11 cellular contexts compared by ENCODE assay signal in the genomic region with DNA sequence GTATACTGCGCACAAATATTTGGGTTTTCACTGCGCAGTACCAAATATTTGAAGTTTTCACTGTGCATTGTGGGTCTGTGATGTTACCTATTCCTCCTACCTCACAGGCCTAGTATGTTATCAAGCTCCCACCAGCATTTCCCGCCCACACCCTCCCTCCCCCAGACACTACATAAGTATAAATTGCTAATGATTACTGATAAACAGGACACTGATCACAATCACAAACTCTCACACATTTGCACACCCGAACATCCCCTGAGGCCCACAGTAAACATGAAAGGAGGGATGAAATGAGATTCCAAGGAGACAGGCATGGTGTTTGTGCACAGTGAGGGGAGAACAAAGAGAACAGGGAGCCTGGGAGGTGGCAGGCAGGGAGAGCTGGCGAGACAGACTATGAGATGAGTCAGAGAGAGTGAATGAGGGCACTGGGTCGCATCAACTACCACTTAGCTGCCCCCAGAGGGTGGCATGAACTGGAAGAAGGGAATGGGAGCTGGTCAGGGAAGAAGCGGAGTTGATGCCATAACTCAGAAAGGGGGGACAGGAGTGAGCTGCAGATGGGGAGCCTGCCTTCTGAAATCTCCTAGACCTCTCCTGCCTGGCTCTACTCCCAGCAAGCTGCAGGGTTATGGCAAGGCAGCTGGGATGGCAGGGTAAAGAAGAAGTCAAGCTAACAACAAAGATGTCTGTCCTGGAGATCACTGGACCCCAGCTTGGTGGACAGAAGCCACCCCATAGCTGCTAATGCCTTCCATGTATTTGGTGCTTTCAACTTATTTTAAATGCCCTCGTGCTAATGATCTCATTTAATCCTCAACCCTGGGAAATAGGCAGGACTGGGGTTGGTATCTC. TPM values are rescaled to one million over a fixed set of nuclear protein-coding genes. Genes with fewer than 3 reads are reported as not detected.
A peak's percentile ranks its signal among the peaks of the same experiment; 100 is the strongest.
DNase-seq lines count a peak whose midpoint lies in the region; ATAC-seq, FAIRE-seq and TF ChIP-seq lines count a peak whose summit lies in the region.
"Had no signal": no experiment of that assay in that cellular context is flagged by ENCODE, and none has a peak within 500 bp of the region (broad histone marks: within the 10 kb centered on the region; RNA-seq: fewer than 3 reads in every experiment).

No MANE protein-coding gene starts in this region.

- CTCF ChIA-PET in K562 (lab: Yijun Ruan, JAX; ENCODE audit: low intra/inter-chr PET ratio) = interaction anchor here (0.5 kb wide), 1 partner anchor 122 kb away, joined by 3 read pairs; no protein-coding TSS in a partner anchor
- CTCF ChIA-PET in HEK293T (lab: Yijun Ruan, JAX) = interaction anchor here (1.3 kb wide), 1 partner anchor 125 kb away, joined by 3 read pairs; no protein-coding TSS in a partner anchor

- H3K9me1 ChIP-seq in K562 (ENCODE audit: control insufficient read depth, insufficient read depth, low read length) = no peaks in the 10 kb centered on the region

- FAIRE-seq in HTR-8/SVneo (lab: Jason Lieb, UNC) (peak; percentile 83), K562 (lab: Jason Lieb, UNC) (no peak)

- H2AFZ ChIP-seq in ACC112 (ENCODE audit: low read length, unreplicated experiment) (no peak overlapping the region), K562 (ENCODE audit: low read depth, low read length) (no peak overlapping the region)

- intact Hi-C loops in K562 (cut with micrococcal nuclease) = no loop called here

- 54% methylated on average over 8 of the region's 8 CpGs for WGBS in K562 (ENCODE audit: insufficient coverage, low coverage, missing lambda C conversion rate)
- WGBS in mesodermal cell (ENCODE audit: insufficient coverage in 2 of 2), 2 experiments = 58 to 74% methylated on average over 3 to 6 of the region's 8 CpGs

- TF ChIP-seq CTCF in K562 (IDR thresholded peaks at IDR 0.05 in 2 of 3, conservative IDR thresholded peaks at IDR 0.05 in 1 of 3; ENCODE audit: insufficient read depth in 2 of 3, low read depth in 1 of 3, low read length in 3 of 3) = no peak

- no TSS peak for BruUV-seq in K562 (replicated peaks; lab: Mats Ljungman, UMichigan)

- no peak for TF ChIP-seq EP300 in K562 (IDR thresholded peaks at IDR 0.05; ENCODE audit: low read length)

- in situ Hi-C loops in K562 (cut with MboI) = no loop called here

- H3K9me3 ChIP-seq in K562 (replicated peaks; ENCODE audit: control insufficient read depth, insufficient read depth, low read depth, low read length) (no peaks in the 10 kb centered on the region), mesodermal cell (ENCODE audit: control insufficient read depth, low read length) (no peaks in the 10 kb centered on the region)

- H3K4me1 ChIP-seq in ACC112 (ENCODE audit: control insufficient read depth, insufficient read depth, low read length, unreplicated experiment) (peaks cover 36% of the 10 kb centered on the region), K562 (replicated peaks in 1 of 2; ENCODE audit: control insufficient read depth in 2 of 2, insufficient read depth in 2 of 2, low read length in 2 of 2) (peaks cover 9 to 26% of the 10 kb centered on the region in 2 experiments; a peak in 3 of 5 replicates), mesodermal cell (ENCODE audit: control insufficient read depth, insufficient read depth, low read length, poor library complexity, severe bottlenecking) (peaks cover 36% of the 10 kb centered on the region)

- H3K4me3 ChIP-seq in ACC112 (ENCODE audit: low read depth, low read length) (peak overlapping the region; percentile 33), K562 (no peak overlapping the region), mesodermal cell (ENCODE audit: extremely low read depth, insufficient read depth, low read length, poor library complexity, severe bottlenecking) (peak overlapping the region; percentile 6)

- no peaks in the 10 kb centered on the region for H3K27me3 ChIP-seq in ACC112 (ENCODE audit: insufficient read depth, low read length)
- no peaks in the 10 kb centered on the region for H3K27me3 ChIP-seq in K562 (ENCODE audit: control insufficient read depth in 2 of 2, insufficient read depth in 2 of 2, low read length in 2 of 2)

- DNase-seq in HTR-8/SVneo (ENCODE audit: insufficient read length, low spot score) (no peak), K562 (ENCODE audit: extremely low read depth in 1 of 4, low spot score in 3 of 4) (peak in 1 of 4 experiments; percentile 31), GM19238 (ENCODE audit: insufficient read length, low spot score) (no peak), HEK293T (ENCODE audit: extremely low spot score) (no peak)
- DNase-seq: activated CD8-positive, alpha-beta memory T cell treated with anti-CD3 and anti-CD28 coated beads, Interleukin-2, amount 50 U/mL, for 48 hours; central memory CD4-positive, alpha-beta T cell had no signal

- H3K27ac ChIP-seq in ACC112 (ENCODE audit: low read depth, low read length) = peak overlapping the region; percentile 16; the same call in 1 of the 2 replicates
- no peak overlapping the region for H3K27ac ChIP-seq in K562 (ENCODE audit: extremely low read depth, low read depth, low read length)
- peak overlapping the region; percentile 55 for H3K27ac ChIP-seq in mesodermal cell (ENCODE audit: low read depth, low read length, severe bottlenecking)
- H3K27ac ChIP-seq: C4-2B had no signal

- no peak for TF ChIP-seq RAD21 in K562 (CRISPR knock-in tag; conservative IDR thresholded peaks at IDR 0.05 in 1 of 2, IDR thresholded peaks at IDR 0.05 in 1 of 2)

- POLR2A ChIA-PET in K562 (lab: Yijun Ruan, JAX) (interaction anchor here (0.6 to 1.7 kb wide), 7 partner anchors 9 to 95 kb away, joined by 3 to 6 read pairs (median 3); no protein-coding TSS in a partner anchor), HEK293T (lab: Yijun Ruan, JAX) (no interaction called here)

- no peak for ATAC-seq in K562
- ATAC-seq in GM21619 (IDR thresholded peaks at IDR 0.05; ENCODE audit: unreplicated experiment) = no peak
- ATAC-seq in GM21381 (IDR thresholded peaks at IDR 0.05; ENCODE audit: unreplicated experiment) = no peak

- H3K36me3 ChIP-seq in ACC112 (ENCODE audit: insufficient read depth, low read length) (no peaks in the 10 kb centered on the region), K562 (ENCODE audit: control insufficient read depth, insufficient read depth, low read length) (no peaks in the 10 kb centered on the region; the same call in 2 of the 3 replicates), mesodermal cell (ENCODE audit: control insufficient read depth, insufficient read depth, low read length) (peaks cover 52% of the 10 kb centered on the region)

- H3K79me2 ChIP-seq in ACC112 (ENCODE audit: control insufficient read depth, insufficient read depth, low read length, unreplicated experiment) = peaks cover 15% of the 10 kb centered on the region
- no peaks in the 10 kb centered on the region; the same call in 2 of the 3 replicates for H3K79me2 ChIP-seq in K562 (ENCODE audit: control insufficient read depth, insufficient read depth, low read length)

- H3K9ac ChIP-seq in K562 (ENCODE audit: insufficient read depth in 1 of 2, low read depth in 2 of 2, low read length in 2 of 2) = peak overlapping the region in 1 of 2 experiments; percentile 43; a peak in 1 of 4 replicates

- no peak overlapping the region for H3K4me2 ChIP-seq in K562 (ENCODE audit: insufficient read depth, low read length)

- TF ChIP-seq POLR2A in K562 (conservative IDR thresholded peaks at IDR 0.05) = no peak

- H4K20me1 ChIP-seq in K562 (replicated peaks; ENCODE audit: control insufficient read depth, insufficient read depth, low read length) = peaks cover 11% of the 10 kb centered on the region; the same call in 1 of the 2 replicates

TF ChIP-seq in HEK293T, 16 proteins besides CTCF, POLR2A, EP300 and RAD21 (continues in another document):
- TF ChIP-seq FOXM1 (IDR thresholded peaks at IDR 0.05; ENCODE audit: borderline replicate concordance) (no peak), BHLHE40 (IDR thresholded peaks at IDR 0.05; ENCODE audit: borderline replicate concordance) (no peak)

RNA-seq across cellular contexts. Expression of gene KIF3C, which starts 5.2 kb away (rescaled TPM):
- total RNA-seq in K562 (2011; cell fraction: chromatin; rRNA removed; ENCODE audit: low replicate concordance) = 12.0 and 22.8 TPM in 2 replicates
- total RNA-seq in K562 (2011; cell fraction: nucleolus; rRNA removed) = 10.4 and 12.0 TPM in 2 replicates
- 8.7 and 9.9 TPM in 2 replicates for total RNA-seq in K562 (2011; cell fraction: nucleoplasm; rRNA removed)
- total RNA-seq in K562 (2014; rRNA removed) = 3.3 and 5.9 TPM in 2 replicates
- total RNA-seq in K562 (2014; rRNA removed; fragmentation: Illumina TruSeq; extraction: Trizol) = 1.9 and 2.1 TPM in 2 replicates
- total RNA-seq in K562 (2015; rRNA removed; fragmentation: Illumina TruSeq; extraction: Trizol) = 1.6 and 1.8 TPM in 2 replicates
- 6.1 and 6.7 TPM in 2 replicates for total RNA-seq in K562 (2021)
- 3.1 and 3.3 TPM in 2 replicates for polyA plus RNA-seq in K562 (2011; rRNA removed)
- polyA plus RNA-seq in K562 (2011; cell fraction: cytosol; rRNA removed) = 3.2 and 3.9 TPM in 2 replicates
- polyA plus RNA-seq in K562 (2011; cell fraction: nucleus; rRNA removed) = 2.2 and 3.3 TPM in 2 replicates
- polyA plus RNA-seq in K562 (2012) = 4.8 and 6.5 TPM in 2 replicates
- 4.0 and 5.0 TPM in 2 replicates for polyA plus RNA-seq in K562 (2014; fragmentation: Illumina TruSeq; extraction: Trizol)
- under 1 TPM; 0.69 to 0.88 TPM for polyA plus RNA-seq in K562 (2014; fragmentation: Nextera tagmentation; extraction: Ambion mirVana)
- 3.3 and 3.4 TPM in 2 replicates for polyA plus RNA-seq in K562 (2014; rRNA removed)
- 3.7 and 6.1 TPM in 2 replicates for polyA minus RNA-seq in K562 (2011; rRNA and poly(A)+ RNA removed)
- polyA minus RNA-seq in K562 (2011; cell fraction: cytosol; rRNA and poly(A)+ RNA removed) = 4.3 and 4.5 TPM in 2 replicates
- polyA minus RNA-seq in K562 (2011; cell fraction: nucleus; rRNA and poly(A)+ RNA removed) = 4.4 and 7.3 TPM in 2 replicates
- 48.1 TPM for polyA plus RNA-seq in mesodermal cell (2013, experiment 1 of 2)
- polyA plus RNA-seq in mesodermal cell (2013, experiment 2 of 2) = 37.7 TPM

RNA-seq across cellular contexts. Expression of gene RAB10, which starts 56.8 kb away (rescaled TPM):
- 50.3 and 59.4 TPM in 2 replicates for total RNA-seq in K562 (2011; cell fraction: chromatin; rRNA removed; ENCODE audit: low replicate concordance)
- total RNA-seq in K562 (2011; cell fraction: nucleolus; rRNA removed) = 56.7 and 62.9 TPM in 2 replicates
- total RNA-seq in K562 (2011; cell fraction: nucleoplasm; rRNA removed) = 57.3 and 84.3 TPM in 2 replicates
- total RNA-seq in K562 (2014; rRNA removed) (116 and 159 TPM in 2 replicates), K562 (2014; rRNA removed; fragmentation: Illumina TruSeq; extraction: Trizol) (149 and 158 TPM in 2 replicates), K562 (2015; rRNA removed; fragmentation: Illumina TruSeq; extraction: Trizol) (145 and 157 TPM in 2 replicates), K562 (2021) (166 and 176 TPM in 2 replicates)
- polyA plus RNA-seq in K562 (2011; rRNA removed) (96.0 and 147 TPM in 2 replicates), K562 (2014; fragmentation: Illumina TruSeq; extraction: Trizol) (134 and 214 TPM in 2 replicates), K562 (2014; fragmentation: Nextera tagmentation; extraction: Ambion mirVana) (10 to 100 TPM; 25.1 to 35.7 TPM), K562 (2014; rRNA removed) (148 and 197 TPM in 2 replicates)
- polyA plus RNA-seq in K562 (2011; cell fraction: cytosol; rRNA removed) = 49.4 and 88.1 TPM in 2 replicates
- 23.8 and 27.1 TPM in 2 replicates for polyA plus RNA-seq in K562 (2011; cell fraction: nucleus; rRNA removed)
- polyA plus RNA-seq in K562 (2012) = 104 and 127 TPM in 2 replicates
- 400 and 439 TPM in 2 replicates for polyA minus RNA-seq in K562 (2011; rRNA and poly(A)+ RNA removed)
- 74.6 and 128 TPM in 2 replicates for polyA minus RNA-seq in K562 (2011; cell fraction: cytosol; rRNA and poly(A)+ RNA removed)
- 25.2 and 34.9 TPM in 2 replicates for polyA minus RNA-seq in K562 (2011; cell fraction: nucleus; rRNA and poly(A)+ RNA removed)
- polyA plus RNA-seq in mesodermal cell (2013, experiment 1 of 2) = 94.4 TPM
- polyA plus RNA-seq in mesodermal cell (2013, experiment 2 of 2) = 108 TPM
